8 cellular contexts compared by ENCODE assay signal in genomic region chr1:28369225-28369517, GRCh38. TPM values are rescaled to one million over a fixed set of nuclear protein-coding genes. Genes with fewer than 3 reads are reported as not detected.
DNase-seq lines count a peak whose midpoint lies in the region; ATAC-seq and TF ChIP-seq lines count a peak whose summit lies in the region.

No MANE protein-coding gene starts in this region.

- H3K4me3 Mint-ChIP-seq in nephron progenitor cell, result peak overlapping the region; percentile 96

- peak overlapping the region; percentile 96 for H3K27ac ChIP-seq in duodenal mucosa (ENCODE audit: low read depth, low read length)

- H3K27ac Mint-ChIP-seq in nephron progenitor cell, result peak overlapping the region; percentile 60

- no peaks in the 10 kb centered on the region for H3F3A ChIP-seq in Loucy (ENCODE audit: low read depth)

- H3K36me3 ChIP-seq in BE2C (no peaks in the 10 kb centered on the region), Loucy (ENCODE audit: insufficient read depth, low read length) (no peaks in the 10 kb centered on the region), duodenal mucosa (ENCODE audit: control insufficient read depth in 1 of 2, insufficient read depth in 2 of 2, low read length in 2 of 2) (peaks cover 0 to 2% of the 10 kb centered on the region in 2 donors)

- H4K20me1 ChIP-seq in Loucy (ENCODE audit: insufficient read depth, low read length, poor library complexity, severe bottlenecking), result peaks cover 26% of the 10 kb centered on the region

- no peaks in the 10 kb centered on the region for H3K27me3 ChIP-seq in BE2C
- no peaks in the 10 kb centered on the region for H3K27me3 ChIP-seq in Loucy (ENCODE audit: insufficient read depth, low read length, poor library complexity, severe bottlenecking)
- no peaks in the 10 kb centered on the region for H3K27me3 ChIP-seq in duodenal mucosa (ENCODE audit: control insufficient read depth in 1 of 2, insufficient read depth in 2 of 2, low read length in 2 of 2)

- no peak for ATAC-seq in GM18511 (IDR thresholded peaks at IDR 0.05; ENCODE audit: unreplicated experiment)
- ATAC-seq in HG03460 (IDR thresholded peaks at IDR 0.05; ENCODE audit: unreplicated experiment), result no peak

- H3K36me3 Mint-ChIP-seq in nephron progenitor cell (ENCODE audit: low read depth), result peaks cover 13% of the 10 kb centered on the region

- peak overlapping the region; percentile 91 for H2AFZ ChIP-seq in Loucy (ENCODE audit: low read length)

- peaks cover 27% of the 10 kb centered on the region for H3K4me1 Mint-ChIP-seq in nephron progenitor cell

- H3K9me2 ChIP-seq in Loucy (replicated peaks; ENCODE audit: low read depth, low read length), result no peaks in the 10 kb centered on the region

- no peaks in the 10 kb centered on the region for H3K9me3 ChIP-seq in BE2C
- no peaks in the 10 kb centered on the region for H3K9me3 ChIP-seq in Loucy (ENCODE audit: insufficient read depth, low read depth, low read length)
- H3K9me3 ChIP-seq in duodenal mucosa (ENCODE audit: control insufficient read depth in 1 of 2, low read length in 2 of 2), result no peaks in the 10 kb centered on the region

- TF ChIP-seq CTCF in BE2C (IDR thresholded peaks at IDR 0.05; ENCODE audit: low read depth, low read length) (no peak), Loucy (conservative IDR thresholded peaks at IDR 0.05; ENCODE audit: low read length) (no peak), nephron progenitor cell (IDR thresholded peaks at IDR 0.05) (no peak)

- peak overlapping the region; percentile 94 for H3K4me2 ChIP-seq in Loucy (ENCODE audit: low read depth, low read length, poor library complexity, severe bottlenecking)

- peaks cover 43% of the 10 kb centered on the region for H3K79me2 ChIP-seq in Loucy (ENCODE audit: insufficient read depth, low read length)

- peaks cover 2% of the 10 kb centered on the region for H3K27me3 Mint-ChIP-seq in nephron progenitor cell (ENCODE audit: low read depth, poor library complexity)

- H3K4me3 ChIP-seq in BE2C (ENCODE audit: low read depth, low read length) (peak overlapping the region; percentile 77), Loucy (ENCODE audit: low read length, poor library complexity, severe bottlenecking) (peak overlapping the region; percentile 87), duodenal mucosa (ENCODE audit: low read depth in 1 of 2, low read length in 2 of 2) (peak overlapping the region; percentile 88 to 93)

- DNase-seq in BE2C, result no peak
- no peak for DNase-seq in nephron progenitor cell
- no peak for DNase-seq in foreskin melanocyte
- DNase-seq in NOMO-1 treated with DMSO at 0.1 percent for 48 hours (lab: John Stamatoyannopoulos, UW; ENCODE audit: unreplicated experiment), result no peak

- H3K9ac ChIP-seq in Loucy (ENCODE audit: low read depth, low read length, poor library complexity, severe bottlenecking) (peak overlapping the region; percentile 95), duodenal mucosa (ENCODE audit: low read depth in 1 of 2, low read length in 2 of 2) (peak overlapping the region; percentile 89 to 94)

- H3K4me1 ChIP-seq in BE2C (no peaks in the 10 kb centered on the region), Loucy (ENCODE audit: insufficient read depth, low read length, poor library complexity, severe bottlenecking) (peaks cover 31% of the 10 kb centered on the region), duodenal mucosa (ENCODE audit: control insufficient read depth in 1 of 2, insufficient read depth in 2 of 2, low read length in 2 of 2) (peaks cover 12 to 20% of the 10 kb centered on the region in 2 donors)

- no peaks in the 10 kb centered on the region for H3K9me3 Mint-ChIP-seq in nephron progenitor cell

RNA-seq across cellular contexts. Expression of gene PHACTR4, which starts 0.4 kb away (rescaled TPM):
- 8.8 TPM for polyA plus RNA-seq in BE2C (2012; ENCODE audit: insufficient read depth, insufficient read length, low read depth)

RNA-seq across cellular contexts. Expression of gene MED18, which starts 40.3 kb away (rescaled TPM):
- 29.9 TPM for polyA plus RNA-seq in BE2C (2012; ENCODE audit: insufficient read depth, insufficient read length, low read depth)
